30 cellular contexts compared by ENCODE assay signal in the genomic region with DNA sequence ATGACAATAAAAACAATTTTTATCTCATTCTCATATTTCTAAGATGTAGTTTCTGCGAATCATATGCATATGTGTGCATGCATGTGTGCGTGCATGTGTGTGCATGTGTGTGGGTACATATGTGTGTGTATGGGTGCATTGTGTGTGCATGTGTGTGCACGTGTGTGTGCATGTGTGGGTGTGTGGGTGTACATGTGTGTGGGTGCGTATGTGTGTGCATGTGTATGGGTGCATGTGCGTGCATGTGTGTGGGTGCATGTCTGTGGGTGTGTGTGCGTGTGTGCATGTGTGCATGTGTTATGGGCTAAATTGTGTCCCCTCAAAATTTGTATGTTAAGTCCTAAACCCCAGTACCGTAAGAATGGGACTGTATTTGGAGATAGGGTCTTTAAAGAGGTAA.
"Had no signal": no experiment of that assay in that cellular context is flagged by ENCODE, and none has a peak within 500 bp of the region (broad histone marks: within the 10 kb centered on the region; RNA-seq: fewer than 3 reads in every experiment).

No MANE protein-coding gene starts in this region.

- DNase-seq: cortex of kidney; effector memory CD8-positive, alpha-beta T cell; erythroblast; esophagus squamous epithelium; foreskin fibroblast; gastrocnemius medialis; head of caudate nucleus; kidney; mucosa of descending colon; naive B cell; nephron progenitor cell; occipital lobe; ovary; posterior cingulate gyrus; psoas muscle; right cardiac atrium; small intestine; stimulated activated CD4-positive, alpha-beta T cell treated with anti-CD3 and anti-CD28 coated beads, Interleukin-12 subunit alpha, Interleukin-12 subunit beta, amount 100 ng/mL, for 4 hours; stimulated activated CD4-positive, alpha-beta T cell treated with anti-CD3 and anti-CD28 coated beads, Interleukin-1b, Interleukin-23, amount 100 ng/mL, for 48 hours; stimulated activated CD4-positive, alpha-beta T cell treated with anti-CD3 and anti-CD28 coated beads, Interleukin-4, amount 100 ng/mL, for 1 hour; stimulated activated CD8-positive, alpha-beta memory T cell treated with anti-CD3 and anti-CD28 coated beads, Interleukin-4, amount 100 ng/mL, for 48 hours; stimulated activated naive CD4-positive, alpha-beta T cell treated with Interleukin-2 at 50 U/mL for 16 hours; stomach; thyroid gland had no signal

- H3K27ac ChIP-seq: esophagus squamous epithelium, gastrocnemius medialis, ovary, psoas muscle, stomach, thyroid gland had no signal

- H3K4me1 Mint-ChIP-seq: memory B cell, naive B cell had no signal

- H3K4me1 ChIP-seq: gastrocnemius medialis, psoas muscle, thyroid gland had no signal

- H3K9me3 ChIP-seq: esophagus squamous epithelium, gastrocnemius medialis, mucosa of descending colon, ovary, psoas muscle, stomach, thyroid gland had no signal

- H3K9me3 Mint-ChIP-seq: effector memory CD8-positive, alpha-beta T cell; memory B cell; mesothelial cell of epicardium; nephron progenitor cell; type B pancreatic cell had no signal

- H3K27ac Mint-ChIP-seq: effector memory CD8-positive, alpha-beta T cell; memory B cell; mesothelial cell of epicardium; naive B cell; nephron progenitor cell; type B pancreatic cell had no signal

- H3K27me3 ChIP-seq: gastrocnemius medialis, ovary, thyroid gland had no signal

- H3K4me3 ChIP-seq: esophagus squamous epithelium, gastrocnemius medialis, lung, mucosa of descending colon, ovary, psoas muscle, stomach, thyroid gland had no signal

- FAIRE-seq: endometrium, kidney, small intestine had no signal

- H3K4me3 Mint-ChIP-seq: effector memory CD8-positive, alpha-beta T cell; memory B cell; mesothelial cell of epicardium; naive B cell; nephron progenitor cell; type B pancreatic cell had no signal

- ATAC-seq: effector memory CD8-positive, alpha-beta T cell; gastrocnemius medialis; left lobe of liver; mucosa of descending colon; psoas muscle; right cardiac atrium had no signal

- H3K36me3 ChIP-seq: gastrocnemius medialis, ovary, thyroid gland had no signal

- H3K36me3 Mint-ChIP-seq: memory B cell, naive B cell had no signal
